ENCODE assay signal across 28 cellular contexts in genomic region chr3:59659755-59660154, GRCh38.
"Had no signal": no experiment of that assay in that cellular context is flagged by ENCODE, and none has a peak within 500 bp of the region (broad histone marks: within the 10 kb centered on the region; RNA-seq: fewer than 3 reads in every experiment).

No MANE protein-coding gene starts in this region.

- ATAC-seq: activated CD8-positive, alpha-beta memory T cell treated with anti-CD3 and anti-CD28 coated beads, Interleukin-2, amount 10 ng/mL, durations not matched to agents 7 days and 5 days; activated naive CD8-positive, alpha-beta T cell treated with anti-CD3 and anti-CD28 coated beads, Interleukin-2, amount 50 U/mL, for 24 hours had no signal

- H3K36me3 Mint-ChIP-seq: activated CD8-positive, alpha-beta memory T cell treated with anti-CD3 and anti-CD28 coated beads, Interleukin-2, amount 10 ng/mL, durations not matched to agents 7 days and 5 days; activated naive CD4-positive, alpha-beta T cell treated with anti-CD3 and anti-CD28 coated beads, Interleukin-2, amount 10 ng/mL, durations not matched to agents 7 days and 5 days; activated naive CD8-positive, alpha-beta T cell; brain had no signal

- H3K27ac ChIP-seq: VCaP had no signal

- H3K9me3 ChIP-seq: MG63 had no signal

- H3K4me1 Mint-ChIP-seq: activated B cell treated with CpG ODN at 0.5 μM for 24 hours; activated CD4-positive, alpha-beta memory T cell treated with anti-CD3 and anti-CD28 coated beads, Interleukin-2, amount 10 ng/mL, durations not matched to agents 7 days and 5 days; activated CD8-positive, alpha-beta memory T cell treated with anti-CD3 and anti-CD28 coated beads, Interleukin-2, amount 10 ng/mL, durations not matched to agents 7 days and 5 days; activated naive CD4-positive, alpha-beta T cell treated with anti-CD3 and anti-CD28 coated beads, Interleukin-2, amount 10 ng/mL, durations not matched to agents 7 days and 5 days; activated naive CD8-positive, alpha-beta T cell treated with anti-CD3 and anti-CD28 coated beads, Interleukin-2, amount 50 U/mL, for 24 hours had no signal

- H3K27me3 ChIP-seq: MG63 had no signal

- H3K9me3 Mint-ChIP-seq: activated B cell treated with CpG ODN at 0.5 μM for 24 hours; activated CD4-positive, alpha-beta memory T cell treated with anti-CD3 and anti-CD28 coated beads, Interleukin-2, amount 10 ng/mL, durations not matched to agents 7 days and 5 days; activated naive CD4-positive, alpha-beta T cell treated with anti-CD3 and anti-CD28 coated beads, Interleukin-2, amount 10 ng/mL, durations not matched to agents 7 days and 5 days; activated naive CD8-positive, alpha-beta T cell treated with anti-CD3 and anti-CD28 coated beads, Interleukin-2, amount 50 U/mL, for 24 hours had no signal

- H3K4me3 Mint-ChIP-seq: activated B cell treated with CpG ODN at 0.5 μM for 24 hours; activated CD4-positive, alpha-beta memory T cell treated with anti-CD3 and anti-CD28 coated beads, Interleukin-2, amount 10 ng/mL, durations not matched to agents 7 days and 5 days; activated CD8-positive, alpha-beta memory T cell treated with anti-CD3 and anti-CD28 coated beads, Interleukin-2, amount 10 ng/mL, durations not matched to agents 7 days and 5 days; activated naive CD4-positive, alpha-beta T cell treated with anti-CD3 and anti-CD28 coated beads, Interleukin-2, amount 10 ng/mL, durations not matched to agents 7 days and 5 days; activated naive CD8-positive, alpha-beta T cell; activated naive CD8-positive, alpha-beta T cell treated with anti-CD3 and anti-CD28 coated beads, Interleukin-2, amount 50 U/mL, for 24 hours; brain had no signal

- H3K27ac Mint-ChIP-seq: activated B cell treated with CpG ODN at 0.5 μM for 24 hours; activated CD4-positive, alpha-beta memory T cell treated with anti-CD3 and anti-CD28 coated beads, Interleukin-2, amount 10 ng/mL, durations not matched to agents 7 days and 5 days; activated CD8-positive, alpha-beta memory T cell treated with anti-CD3 and anti-CD28 coated beads, Interleukin-2, amount 10 ng/mL, durations not matched to agents 7 days and 5 days; activated naive CD4-positive, alpha-beta T cell treated with anti-CD3 and anti-CD28 coated beads, Interleukin-2, amount 10 ng/mL, durations not matched to agents 7 days and 5 days; activated naive CD8-positive, alpha-beta T cell; activated naive CD8-positive, alpha-beta T cell treated with anti-CD3 and anti-CD28 coated beads, Interleukin-2, amount 50 U/mL, for 24 hours had no signal

- H3K27me3 Mint-ChIP-seq: activated B cell treated with CpG ODN at 0.5 μM for 24 hours; activated CD4-positive, alpha-beta memory T cell treated with anti-CD3 and anti-CD28 coated beads, Interleukin-2, amount 10 ng/mL, durations not matched to agents 7 days and 5 days; activated naive CD8-positive, alpha-beta T cell had no signal

- DNase-seq: activated B cell treated with CpG ODN at 0.5 μM for 24 hours; activated CD4-positive, alpha-beta memory T cell treated with anti-CD3 and anti-CD28 coated beads, Interleukin-2, amount 10 ng/mL, durations not matched to agents 7 days and 5 days; activated CD4-positive, alpha-beta T cell treated with anti-CD3 and anti-CD28 coated beads for 1 hour; activated CD4-positive, alpha-beta T cell treated with anti-CD3 and anti-CD28 coated beads for 48 hours; activated CD8-positive, alpha-beta memory T cell treated with anti-CD3 and anti-CD28 coated beads for 24 hours; activated CD8-positive, alpha-beta memory T cell treated with anti-CD3 and anti-CD28 coated beads, Interleukin-2, amount 10 ng/mL, durations not matched to agents 7 days and 5 days; activated CD8-positive, alpha-beta memory T cell treated with anti-CD3 and anti-CD28 coated beads, Interleukin-2, amount 50 U/mL, for 48 hours; activated effector memory CD4-positive, alpha-beta T cell treated with Interleukin-2 at 50 U/mL for 16 hours; activated naive CD4-positive, alpha-beta T cell treated with anti-CD3 and anti-CD28 coated beads, Interleukin-2, amount 10 ng/mL, durations not matched to agents 7 days and 5 days; activated naive CD8-positive, alpha-beta T cell treated with anti-CD3 and anti-CD28 coated beads, Interleukin-2, amount 50 U/mL, for 24 hours; activated T-cell treated with anti-CD3 and anti-CD28 coated beads, Interleukin-2, amount 50 U/mL, for 48 hours; anterior cingulate cortex; central memory CD4-positive, alpha-beta T cell; Karpas-422; MG63; NCI-H1048; NCI-H1436; NCI-H1694; NCI-H1930; NCI-H524 treated with DMSO at 0.1 percent for 48 hours; Right ventricle myocardium superior; SW 1271; T-helper 1 cell; T-helper 2 cell; T-helper 9 cell had no signal

- H3K36me3 ChIP-seq: MG63 had no signal

- H3K4me3 ChIP-seq: MG63 had no signal
